8 cellular contexts compared by ENCODE assay signal in genomic region chr2:200864206-200864976, GRCh38. TPM values are rescaled to one million over a fixed set of nuclear protein-coding genes. Genes with fewer than 3 reads are reported as not detected.
DNase-seq lines count a peak whose midpoint lies in the region; ATAC-seq, FAIRE-seq and TF ChIP-seq lines count a peak whose summit lies in the region.

Gene CLK1, minus strand, starts transcription at chr2:200864658. Its CDS starts 2,796 bp downstream, at chr2:200861862.

- H3K9me3 ChIP-seq in GM23248 (ENCODE audit: low read depth), result no peaks in the 10 kb centered on the region
- no peaks in the 10 kb centered on the region for H3K9me3 ChIP-seq in Karpas-422 (ENCODE audit: low read length)
- no peaks in the 10 kb centered on the region for H3K9me3 ChIP-seq in esophagus muscularis mucosa

- peak within 1 kb of the TSS; percentile 91 for H2AFZ ChIP-seq in GM23248
- H2AFZ ChIP-seq in Karpas-422 (ENCODE audit: low read length), result 0 out of 2 replicates have a peak within 1 kb of the TSS, but pooled peaks have one; percentile 25

- in situ Hi-C loops in GM23248 (cut with MboI), result loop anchor here (25.0 kb wide), 1 partner anchor 902 kb away; the partner anchor contains the start of genes MAIP1 and TYW5

- peak within 1 kb of the TSS; percentile 88 for H3K4me2 ChIP-seq in GM23248 (ENCODE audit: unreplicated experiment)
- H3K4me2 ChIP-seq in Karpas-422 (ENCODE audit: low read depth, low read length, poor library complexity, severe bottlenecking), result peak within 1 kb of the TSS; percentile 73

- H3K27me3 ChIP-seq in GM23248 (replicated peaks; ENCODE audit: insufficient read depth) (no peaks in the 10 kb centered on the region), Karpas-422 (ENCODE audit: low read length) (no peaks in the 10 kb centered on the region), esophagus muscularis mucosa (peaks cover 0 to 3% (median 0%) of the 10 kb centered on the region in 4 donors)

- peak within 1 kb of the TSS; percentile 100 for H3K9ac ChIP-seq in GM23248
- H3K9ac ChIP-seq in Karpas-422 (ENCODE audit: low read length), result peak within 1 kb of the TSS; percentile 90

- H3K9me2 ChIP-seq in GM23248 (ENCODE audit: insufficient read depth), result no peaks in the 10 kb centered on the region
- H3K9me2 ChIP-seq in Karpas-422 (replicated peaks; ENCODE audit: insufficient read depth, low read length), result no peaks in the 10 kb centered on the region

- peaks cover 50% of the 10 kb centered on the region for H3K79me2 ChIP-seq in GM23248 (ENCODE audit: insufficient read depth)
- peaks cover 50% of the 10 kb centered on the region for H3K79me2 ChIP-seq in Karpas-422 (ENCODE audit: low read length)

- H3K9me3 Mint-ChIP-seq in activated T-cell treated with anti-CD3 and anti-CD28 coated beads, Interleukin-2, amount 50 U/mL, for 72 hours, result no peaks in the 10 kb centered on the region

- ATAC-seq in activated T-cell treated with anti-CD3 and anti-CD28 coated beads, Interleukin-2, amount 50 U/mL, for 72 hours (replicated peaks in 1 of 2), result peak; percentile 84 to 86

- H4K20me1 ChIP-seq in GM23248 (ENCODE audit: insufficient read depth) (peaks cover 21% of the 10 kb centered on the region), Karpas-422 (ENCODE audit: insufficient read depth, low read depth, low read length) (peaks cover 11% of the 10 kb centered on the region; the same call in 1 of the 2 replicates)

- DNase-seq in DMS79 treated with DMSO at 0.1 percent for 48 hours (lab: John Stamatoyannopoulos, UW) (peak; percentile 80), GM23248 (peak; percentile 98), Karpas-422 (peak; percentile 97), RCC 7860 (ENCODE audit: low spot score) (peak; percentile 78), esophagus muscularis mucosa (ENCODE audit: extremely low spot score) (peak; percentile 98), myocyte (ENCODE audit: low read depth) (peak; percentile 96)
- DNase-seq in activated T-cell treated with anti-CD3 and anti-CD28 coated beads, Interleukin-2, amount 50 U/mL, for 72 hours, result peak; percentile 95
- DNase-seq in stimulated activated CD8-positive, alpha-beta memory T cell treated with anti-CD3 and anti-CD28 coated beads, Interleukin-7, amount 100 ng/mL, for 4 hours (ENCODE audit: low read depth in 2 of 2), result peak; percentile 92 to 97

- WGBS in GM23248 (ENCODE audit: low coverage in 1 of 2, low lambda C conversion rate in 2 of 2, missing lambda C conversion rate in 2 of 2), 2 experiments, result 1 to 3% methylated on average over 63 to 82 of the region's 82 CpGs
- WGBS in esophagus muscularis mucosa, result under 1% methylated on average over 40 of the region's 82 CpGs

- H3K36me3 Mint-ChIP-seq in activated T-cell treated with anti-CD3 and anti-CD28 coated beads, Interleukin-2, amount 50 U/mL, for 72 hours (ENCODE audit: insufficient read depth in 2 of 2), result peaks cover 24 to 44% of the 10 kb centered on the region in 2 donors

- peak within 1 kb of the TSS; percentile 93 for H3K4me3 Mint-ChIP-seq in activated T-cell treated with anti-CD3 and anti-CD28 coated beads, Interleukin-2, amount 50 U/mL, for 72 hours

- peaks cover 45% of the 10 kb centered on the region for H3K4me1 ChIP-seq in GM23248 (ENCODE audit: insufficient read depth)
- H3K4me1 ChIP-seq in Karpas-422 (ENCODE audit: low read length), result peaks cover 23% of the 10 kb centered on the region
- H3K4me1 ChIP-seq in esophagus muscularis mucosa, result peaks cover 19 to 58% (median 49%) of the 10 kb centered on the region in 4 donors

- H3K27ac ChIP-seq in GM23248 (peak within 1 kb of the TSS; percentile 99), Karpas-422 (ENCODE audit: low read length) (peak within 1 kb of the TSS; percentile 80), esophagus muscularis mucosa (replicated peaks in 1 of 4) (peak within 1 kb of the TSS; percentile 98 to 100 (median 100))

- H3K27me3 Mint-ChIP-seq in activated T-cell treated with anti-CD3 and anti-CD28 coated beads, Interleukin-2, amount 50 U/mL, for 72 hours (ENCODE audit: low read depth), result no peaks in the 10 kb centered on the region

- peak; percentile 96 for TF ChIP-seq POLR2A in esophagus muscularis mucosa (IDR thresholded peaks at IDR 0.05; ENCODE audit: low read depth)

- no peak for FAIRE-seq in RCC 7860 (lab: Jason Lieb, UNC)

- peaks cover 17% of the 10 kb centered on the region for H3K36me3 ChIP-seq in GM23248 (ENCODE audit: low read depth)
- H3K36me3 ChIP-seq in Karpas-422 (ENCODE audit: insufficient read depth, low read length), result peaks cover 25% of the 10 kb centered on the region; the same call in 1 of the 2 replicates
- peaks cover 1 to 29% (median 7%) of the 10 kb centered on the region in 4 donors for H3K36me3 ChIP-seq in esophagus muscularis mucosa

- intact Hi-C loops in esophagus muscularis mucosa (cut with DNase I), result loop anchor here (5.0 kb wide), 1 partner anchor 52 kb away; the partner anchor contains the start of gene BZW1

- H3K4me1 Mint-ChIP-seq in activated T-cell treated with anti-CD3 and anti-CD28 coated beads, Interleukin-2, amount 50 U/mL, for 72 hours (ENCODE audit: low read depth), result peaks cover 44% of the 10 kb centered on the region

- peak; percentile 14 for TF ChIP-seq EP300 in esophagus muscularis mucosa (IDR thresholded peaks at IDR 0.05)

- peaks cover 55% of the 10 kb centered on the region for H3F3A ChIP-seq in GM23248 (ENCODE audit: insufficient read depth)

- TF ChIP-seq CTCF in esophagus muscularis mucosa (IDR thresholded peaks at IDR 0.05), result no peak

- H3K4me3 ChIP-seq in GM23248 (peak within 1 kb of the TSS; percentile 98), Karpas-422 (ENCODE audit: low read length) (peak within 1 kb of the TSS; percentile 76), esophagus muscularis mucosa (peak within 1 kb of the TSS; percentile 76 to 98 (median 90))

- H3K27ac Mint-ChIP-seq in activated T-cell treated with anti-CD3 and anti-CD28 coated beads, Interleukin-2, amount 50 U/mL, for 72 hours, result peak within 1 kb of the TSS; percentile 96

RNA-seq across cellular contexts. Expression of gene CLK1, which starts in this region (rescaled TPM):
- total RNA-seq in GM23248 (2014; rRNA removed; shearing (Covaris generic)), result 32.4 and 52.7 TPM in 2 replicates
- polyA plus RNA-seq in GM23248 (2016; fragmentation: Nextera tagmentation; extraction: Ambion mirVana), result 30.0 and 33.5 TPM in 2 replicates
- total RNA-seq in Karpas-422 (2014; rRNA removed; shearing (Covaris generic); ENCODE audit: low replicate concordance), result 54.7 and 119 TPM in 2 replicates
- 100 to 1,000 TPM; 161 to 178 TPM for total RNA-seq in activated T-cell treated with anti-CD3 and anti-CD28 coated beads, Interleukin-2, amount 50 U/mL, for 72 hours
- total RNA-seq in esophagus muscularis mucosa (100 to 1,000 TPM in 3 of 4 donors, 10 to 100 TPM in 1; 94.3 to 177 (median 108) TPM), myocyte (65.5 and 70.0 TPM in 2 replicates)
- 32.3 TPM for polyA plus RNA-seq in myocyte (2012)

Comparison
In these comparisons a context has a peak if more than half of its experiments do, and no peak if none do; other contexts are left out.
1. Peak in every context shown above with its lines: DNase-seq, ATAC-seq, H3K4me3 ChIP-seq and H3K27ac ChIP-seq.